18 cellular contexts compared by ENCODE assay signal in the genomic region with DNA sequence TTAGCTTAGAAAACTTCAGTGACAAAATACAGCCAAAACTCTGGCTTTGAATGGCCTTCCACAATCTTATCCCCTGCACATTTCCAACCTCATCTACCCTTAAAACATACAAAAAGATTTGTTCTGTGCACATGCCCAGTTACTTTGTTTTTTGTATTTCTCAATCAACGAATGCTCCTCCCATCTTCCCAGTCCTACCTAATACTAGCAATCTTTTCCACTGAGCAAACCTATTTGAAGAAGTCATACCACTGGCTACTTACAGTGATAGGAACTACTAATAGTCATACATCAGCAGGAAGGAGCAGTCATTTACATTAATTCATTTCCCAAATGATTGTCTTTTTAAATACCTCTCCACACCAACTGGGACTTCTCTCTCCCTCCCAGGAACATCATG. TPM values are rescaled to one million over a fixed set of nuclear protein-coding genes. Genes with fewer than 3 reads are reported as not detected.
DNase-seq lines count a peak whose midpoint lies in the region; ATAC-seq and TF ChIP-seq lines count a peak whose summit lies in the region.
"Had no signal": no experiment of that assay in that cellular context is flagged by ENCODE, and none has a peak within 500 bp of the region (broad histone marks: within the 10 kb centered on the region; RNA-seq: fewer than 3 reads in every experiment).

No MANE protein-coding gene starts in this region.

- TF ChIP-seq CTCF in MCF 10A (IDR thresholded peaks at IDR 0.05; ENCODE audit: unreplicated experiment) (no peak), mammary epithelial cell (conservative IDR thresholded peaks at IDR 0.05 in 1 of 2, IDR thresholded peaks at IDR 0.05 in 1 of 2; ENCODE audit: extremely low read depth in 1 of 2, insufficient read depth in 1 of 2, low read depth in 1 of 2, low read length in 2 of 2) (no peak), endothelial cell (IDR thresholded peaks at IDR 0.05; ENCODE audit: unreplicated experiment) (no peak), lower lobe of right lung (IDR thresholded peaks at IDR 0.05) (no peak), upper lobe of right lung (IDR thresholded peaks at IDR 0.05) (no peak)

- 94% methylated on average over 1 of the region's 1 CpG for WGBS in mammary epithelial cell (ENCODE audit: low coverage, missing lambda C conversion rate)

- peaks cover 40% of the 10 kb centered on the region for H3K4me1 Mint-ChIP-seq in MCF 10A (ENCODE audit: insufficient read depth, unreplicated experiment)
- peaks cover 59% of the 10 kb centered on the region for H3K4me1 Mint-ChIP-seq in endothelial cell (ENCODE audit: unreplicated experiment)

- no peak overlapping the region for H3K9ac ChIP-seq in mammary epithelial cell (ENCODE audit: insufficient read depth, low read length)
- H3K9ac ChIP-seq: KMS-11, parathyroid adenoma had no signal

- dilution Hi-C loops in mammary epithelial cell (cut with HindIII; ENCODE audit: low sequenced_read_pairs) = no loop called here

- H3K9me3 Mint-ChIP-seq in MCF 10A (ENCODE audit: unreplicated experiment) = no peaks in the 10 kb centered on the region
- no peaks in the 10 kb centered on the region for H3K9me3 Mint-ChIP-seq in endothelial cell (ENCODE audit: unreplicated experiment)

- H3K27me3 Mint-ChIP-seq in MCF 10A (ENCODE audit: insufficient read depth, unreplicated experiment) (no peaks in the 10 kb centered on the region), endothelial cell (ENCODE audit: unreplicated experiment) (peaks cover 5% of the 10 kb centered on the region)
- H3K27me3 Mint-ChIP-seq: brain had no signal

- DNase-seq in MCF 10A (ENCODE audit: unreplicated experiment) (no peak), mammary epithelial cell (no peak), endothelial cell (ENCODE audit: low spot score) (no peak), lower lobe of right lung (no peak), upper lobe of right lung (no peak), COLO668 (lab: John Stamatoyannopoulos, UW; ENCODE audit: unreplicated experiment) (no peak), amniotic stem cell (lab: John Stamatoyannopoulos, UW) (no peak)
- DNase-seq: head of caudate nucleus, NCI-H526, Peyer's patch had no signal

- no peak overlapping the region for H3K4me2 ChIP-seq in mammary epithelial cell (ENCODE audit: insufficient read depth, low read depth, low read length)
- H3K4me2 ChIP-seq: KMS-11 had no signal

- no peaks in the 10 kb centered on the region for H4K20me1 ChIP-seq in mammary epithelial cell (ENCODE audit: insufficient read depth, low read length)

- H3K4me1 ChIP-seq in mammary epithelial cell (ENCODE audit: insufficient read depth, low read length) (peaks cover 17% of the 10 kb centered on the region), lower lobe of right lung (peaks cover 56% of the 10 kb centered on the region), upper lobe of right lung (peaks cover 56% of the 10 kb centered on the region)

- H3K9me3 ChIP-seq in mammary epithelial cell (replicated peaks; ENCODE audit: insufficient read depth, low read length) = no peaks in the 10 kb centered on the region
- H3K9me3 ChIP-seq in lower lobe of right lung = no peaks in the 10 kb centered on the region
- H3K9me3 ChIP-seq in upper lobe of right lung = no peaks in the 10 kb centered on the region
- H3K9me3 ChIP-seq: Peyer's patch had no signal

- H3K27ac ChIP-seq in mammary epithelial cell (ENCODE audit: insufficient read depth, low read depth, low read length) (no peak overlapping the region), lower lobe of right lung (peak overlapping the region; percentile 57), upper lobe of right lung (peak overlapping the region; percentile 44)
- H3K27ac ChIP-seq: KMS-11, parathyroid adenoma had no signal

- no peak overlapping the region for H2AFZ ChIP-seq in mammary epithelial cell (ENCODE audit: low read depth, low read length)
- H2AFZ ChIP-seq: parathyroid adenoma had no signal

- H3K36me3 ChIP-seq in mammary epithelial cell (ENCODE audit: insufficient read depth, low read length) (no peaks in the 10 kb centered on the region), lower lobe of right lung (no peaks in the 10 kb centered on the region), upper lobe of right lung (no peaks in the 10 kb centered on the region)
- H3K36me3 ChIP-seq: Peyer's patch had no signal

- H3K36me3 Mint-ChIP-seq in MCF 10A (ENCODE audit: insufficient read depth, unreplicated experiment) (no peaks in the 10 kb centered on the region), endothelial cell (ENCODE audit: low read depth, unreplicated experiment) (peaks cover 15% of the 10 kb centered on the region)
- H3K36me3 Mint-ChIP-seq: CD14-positive monocyte had no signal

- no peak overlapping the region for H3K4me3 ChIP-seq in mammary epithelial cell (replicated peaks in 1 of 3; ENCODE audit: insufficient read depth in 1 of 3, low read depth in 2 of 3, low read length in 3 of 3)
- H3K4me3 ChIP-seq in lower lobe of right lung = no peak overlapping the region
- no peak overlapping the region for H3K4me3 ChIP-seq in upper lobe of right lung
- H3K4me3 ChIP-seq: Peyer's patch had no signal

- BruUV-seq in MCF 10A (replicated peaks; lab: Mats Ljungman, UMichigan) = no TSS peak
- no TSS peak for BruUV-seq in mammary epithelial cell (replicated peaks; lab: Mats Ljungman, UMichigan)

- POLR2A ChIA-PET in MCF 10A (lab: Yijun Ruan, JAX) = interaction anchor here (1.0 to 5.3 kb wide), 3 partner anchors 12 to 25 kb away, joined by 3 to 43 read pairs (median 4); no protein-coding TSS in a partner anchor

- intact Hi-C loops in MCF 10A (cut with micrococcal nuclease) = no loop called here
- intact Hi-C loops in mammary epithelial cell (cut with micrococcal nuclease) = no loop called here
- intact Hi-C loops in lower lobe of right lung (cut with DNase I) = no loop called here
- intact Hi-C loops in upper lobe of right lung (cut with DNase I) = no loop called here

- H3K27me3 ChIP-seq in mammary epithelial cell (ENCODE audit: insufficient read depth, low read length) (no peaks in the 10 kb centered on the region), lower lobe of right lung (ENCODE audit: low read depth) (no peaks in the 10 kb centered on the region), upper lobe of right lung (no peaks in the 10 kb centered on the region)
- H3K27me3 ChIP-seq: Peyer's patch had no signal

- no peak for ATAC-seq in lower lobe of right lung
- peak; percentile 17 for ATAC-seq in upper lobe of right lung
- no peak for ATAC-seq in GM19351 (IDR thresholded peaks at IDR 0.05; ENCODE audit: unreplicated experiment)
- ATAC-seq: HCT116 had no signal

- H3K79me2 ChIP-seq in mammary epithelial cell (ENCODE audit: insufficient read depth, low read length) = peaks cover 3% of the 10 kb centered on the region

- H3K4me3 Mint-ChIP-seq in MCF 10A (ENCODE audit: unreplicated experiment) (no peak overlapping the region), endothelial cell (ENCODE audit: unreplicated experiment) (peak overlapping the region; percentile 89)
- H3K4me3 Mint-ChIP-seq: CD14-positive monocyte had no signal

- peak overlapping the region; percentile 7 for H3K27ac Mint-ChIP-seq in MCF 10A (ENCODE audit: low read depth, unreplicated experiment)
- H3K27ac Mint-ChIP-seq in endothelial cell (ENCODE audit: unreplicated experiment) = peak overlapping the region; percentile 24

- CTCF ChIA-PET in MCF 10A (lab: Yijun Ruan, JAX) = no interaction called here
- CTCF ChIA-PET in mammary epithelial cell (lab: Charles Lee; ENCODE audit: low non-redundant PET) = no interaction called here

- in situ Hi-C loops in mammary epithelial cell (cut with MboI; ENCODE audit: low sequenced_read_pairs in 2 of 2) = no loop called here

RNA-seq across cellular contexts. Expression of gene USP54, which starts 2.5 kb away (rescaled TPM):
- total RNA-seq in MCF 10A (2022) (19.6 and 21.4 TPM in 2 replicates), mammary epithelial cell (10 to 100 TPM; 11.0 to 30.8 TPM), endothelial cell (ENCODE audit: unreplicated experiment) (267 TPM), lower lobe of right lung (97.4 TPM), upper lobe of right lung (114 TPM)
- 10.0 TPM for polyA plus RNA-seq in mammary epithelial cell
- polyA minus RNA-seq in mammary epithelial cell = 20.9 TPM

RNA-seq across cellular contexts. Expression of gene MYOZ1, which starts 52.6 kb away (rescaled TPM):
- total RNA-seq in MCF 10A (2022) = not detected in 2 replicates
- total RNA-seq in mammary epithelial cell = under 1 TPM in 1 of 2 donors, not detected in 1; 0.50 TPM
- polyA plus RNA-seq in mammary epithelial cell = not detected
- not detected for polyA minus RNA-seq in mammary epithelial cell
- total RNA-seq in endothelial cell (ENCODE audit: unreplicated experiment) = 4.0 TPM
- 2.9 TPM for total RNA-seq in lower lobe of right lung
- total RNA-seq in upper lobe of right lung = 5.2 TPM
- total RNA-seq: A172, Peyer's patch had no signal
- polyA plus RNA-seq: CD14-positive monocyte, keratinocyte had no signal
